In the genomic region with DNA sequence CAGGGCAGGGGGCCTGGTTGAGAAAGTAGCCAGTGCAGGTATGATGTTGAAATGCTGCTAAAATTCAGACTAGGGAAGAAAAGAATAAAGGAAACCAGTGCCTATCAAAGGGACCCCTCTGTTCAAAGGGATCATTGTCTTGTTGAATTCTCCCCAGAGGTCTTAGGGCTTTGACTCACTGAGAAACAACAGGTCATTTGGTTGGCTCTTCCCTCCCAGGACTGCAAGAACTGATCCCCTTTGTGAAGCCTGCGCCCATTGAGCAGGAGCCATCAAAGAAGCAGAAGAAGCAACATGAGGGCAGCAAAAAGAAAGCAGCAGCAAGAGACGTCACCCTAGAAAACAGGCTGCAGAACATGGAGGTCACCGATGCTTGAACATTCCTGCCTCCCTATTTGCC, we compare ENCODE assay signal across 29 cellular contexts. TPM values are rescaled to one million over a fixed set of nuclear protein-coding genes. Genes with fewer than 3 reads are reported as not detected.
DNase-seq lines count a peak whose midpoint lies in the region; ATAC-seq and TF ChIP-seq lines count a peak whose summit lies in the region.
"Had no signal": no experiment of that assay in that cellular context is flagged by ENCODE, and none has a peak within 500 bp of the region (broad histone marks: within the 10 kb centered on the region; RNA-seq: fewer than 3 reads in every experiment).

No MANE protein-coding gene starts in this region.

- TF ChIP-seq CTCF in IMR-90 (conservative IDR thresholded peaks at IDR 0.05; ENCODE audit: low read depth, low read length) (no peak), dorsolateral prefrontal cortex (IDR thresholded peaks at IDR 0.05 in 54 of 56, conservative IDR thresholded peaks at IDR 0.05 in 2 of 56; ENCODE audit: low read depth in 1 of 56, partially characterized antibody in 56 of 56) (no peak)

- H3K23ac ChIP-seq in IMR-90 (ENCODE audit: low read depth, low read length) (no peak overlapping the region; the same call in 1 of the 2 replicates), neuronal stem cell (ENCODE audit: low read depth, low read length, poor library complexity) (no peak overlapping the region)

- H2BK5ac ChIP-seq in IMR-90 (ENCODE audit: low read depth, low read length, poor library complexity, severe bottlenecking) (no peak overlapping the region), neuronal stem cell (ENCODE audit: low read length) (no peak overlapping the region)

- H2AFZ ChIP-seq in IMR-90 (replicated peaks; ENCODE audit: low read length, poor library complexity) = no peak overlapping the region
- no peak overlapping the region for H2AFZ ChIP-seq in neuronal stem cell (ENCODE audit: low read length)

- H3K27me3 Mint-ChIP-seq in activated naive CD4-positive, alpha-beta T cell treated with anti-CD3 and anti-CD28 coated beads, Interleukin-2, amount 10 ng/mL, durations not matched to agents 7 days and 5 days = peaks cover 16% of the 10 kb centered on the region
- H3K27me3 Mint-ChIP-seq: CD8-positive, alpha-beta memory T cell had no signal

- peak overlapping the region; percentile 58 for H3K27ac Mint-ChIP-seq in activated naive CD4-positive, alpha-beta T cell treated with anti-CD3 and anti-CD28 coated beads, Interleukin-2, amount 10 ng/mL, durations not matched to agents 7 days and 5 days
- H3K27ac Mint-ChIP-seq: activated naive CD4-positive, alpha-beta T cell treated with anti-CD3 and anti-CD28 coated beads for 36 hours; stimulated activated naive B cell treated with anti-CD40 and anti-IgM and Interleukin-4, amounts not matched to agents 10 μg/mL and 1 μg/mL and 100 μg/mL, for 72 hours had no signal

- dilution Hi-C loops in IMR-90 (cut with HindIII; ENCODE audit: low sequenced_read_pairs, unreplicated experiment) = no loop called here

- peaks cover 14% of the 10 kb centered on the region for H3K9me1 ChIP-seq in IMR-90 (ENCODE audit: insufficient read depth, low read length)

- H3K4me1 Mint-ChIP-seq in activated naive CD4-positive, alpha-beta T cell treated with anti-CD3 and anti-CD28 coated beads, Interleukin-2, amount 10 ng/mL, durations not matched to agents 7 days and 5 days = peaks cover 14% of the 10 kb centered on the region

- 96% methylated on average over 3 of the region's 3 CpGs; no CpG with 5 or more reads in 1 of the 2 experiments for WGBS in IMR-90 (ENCODE audit: extremely low coverage in 2 of 2, insufficient read length in 1 of 2), 2 experiments
- WGBS in neuronal stem cell (ENCODE audit: extremely low coverage in 2 of 2, insufficient read length in 2 of 2, insufficient replicate concordance in 1 of 2), 2 donors = no CpG with 5 or more reads among the region's 3 CpGs

- POLR2A ChIA-PET in IMR-90 (lab: Charles Lee; ENCODE audit: unreplicated experiment) = no interaction called here

- H3K4me3 ChIP-seq in IMR-90 (ENCODE audit: insufficient read depth, low read depth, low read length) (no peak overlapping the region), dorsolateral prefrontal cortex (no peak overlapping the region), neuronal stem cell (ENCODE audit: low read length in 2 of 2) (no peak overlapping the region)
- H3K4me3 ChIP-seq: esophagus squamous epithelium, prostate gland, thoracic aorta, vagina had no signal

- no peak for ATAC-seq in IMR-90 (ENCODE audit: low read depth)
- ATAC-seq: SK-N-SH treated with all-trans-retinoic acid at 6 μM for 48 hours; stimulated activated naive B cell treated with anti-CD40 and anti-IgM and Interleukin-4, amounts not matched to agents 10 μg/mL and 1 μg/mL and 100 μg/mL, for 72 hours had no signal

- intact Hi-C loops in IMR-90 (cut with micrococcal nuclease) = no loop called here
- intact Hi-C loops in dorsolateral prefrontal cortex (cut with DNase I) = no loop called here

- peak overlapping the region; percentile 48 for H2AK9ac ChIP-seq in IMR-90 (replicated peaks; ENCODE audit: low read depth, low read length, poor library complexity)

- no peak overlapping the region for H3K14ac ChIP-seq in IMR-90 (replicated peaks; ENCODE audit: low read depth, low read length)
- H3K14ac ChIP-seq in neuronal stem cell (ENCODE audit: low read length) = no peak overlapping the region

- no peak for TF ChIP-seq RAD21 in IMR-90 (IDR thresholded peaks at IDR 0.05; ENCODE audit: low read length)

- no peak overlapping the region for H3K4me2 ChIP-seq in IMR-90 (ENCODE audit: low read depth, low read length)
- H3K4me2 ChIP-seq in neuronal stem cell (ENCODE audit: insufficient read depth, low read length, poor library complexity, severe bottlenecking) = no peak overlapping the region

- H2BK15ac ChIP-seq in IMR-90 (ENCODE audit: low read depth, low read length) = no peak overlapping the region
- H2BK15ac ChIP-seq in neuronal stem cell (ENCODE audit: low read length) = no peak overlapping the region

- peaks cover 47% of the 10 kb centered on the region for H3K36me3 ChIP-seq in IMR-90 (ENCODE audit: control insufficient read depth, insufficient read depth, low read length)
- H3K36me3 ChIP-seq in neuronal stem cell (replicated peaks in 1 of 2; ENCODE audit: control insufficient read depth in 2 of 2, insufficient read depth in 2 of 2, low read length in 2 of 2) = peaks cover 38 to 78% of the 10 kb centered on the region in 2 donors

- H4K8ac ChIP-seq in IMR-90 (ENCODE audit: low read depth in 2 of 2, low read length in 2 of 2) (no peak overlapping the region), neuronal stem cell (ENCODE audit: low read depth, low read length) (no peak overlapping the region)

- H3K79me1 ChIP-seq in IMR-90 (ENCODE audit: low read depth in 1 of 2, low read length in 2 of 2) = peaks cover 0 to 45% of the 10 kb centered on the region in 2 experiments
- H3K79me1 ChIP-seq in neuronal stem cell (ENCODE audit: low read depth, low read length) = no peaks in the 10 kb centered on the region

- H3K27me3 ChIP-seq in IMR-90 (ENCODE audit: control insufficient read depth, insufficient read depth, low read length) = no peaks in the 10 kb centered on the region
- H3K27me3 ChIP-seq in dorsolateral prefrontal cortex = no peaks in the 10 kb centered on the region
- no peaks in the 10 kb centered on the region for H3K27me3 ChIP-seq in neuronal stem cell (ENCODE audit: control insufficient read depth in 3 of 3, insufficient read depth in 3 of 3, low read depth in 1 of 3, low read length in 3 of 3)
- H3K27me3 ChIP-seq: brain microvascular endothelial cell, esophagus squamous epithelium, vagina had no signal

- no peak for TF ChIP-seq POLR2A in IMR-90 (IDR thresholded peaks at IDR 0.05; ENCODE audit: low read depth, low read length)

- H2BK120ac ChIP-seq in IMR-90 (ENCODE audit: low read depth, low read length) = no peak overlapping the region
- H2BK120ac ChIP-seq in neuronal stem cell (ENCODE audit: low read depth, low read length) = no peak overlapping the region

- H2BK12ac ChIP-seq in neuronal stem cell (ENCODE audit: low read length) = peak overlapping the region; percentile 25

- H3K4me1 ChIP-seq in IMR-90 (ENCODE audit: control insufficient read depth, insufficient read depth, low read length) = peaks cover 11% of the 10 kb centered on the region
- peaks cover 15 to 26% of the 10 kb centered on the region in 2 donors for H3K4me1 ChIP-seq in neuronal stem cell (ENCODE audit: control insufficient read depth in 2 of 2, insufficient read depth in 1 of 2, low read depth in 1 of 2, low read length in 2 of 2)
- H3K4me1 ChIP-seq: prostate gland had no signal

- DNase-seq in activated naive CD4-positive, alpha-beta T cell treated with anti-CD3 and anti-CD28 coated beads, Interleukin-2, amount 10 ng/mL, durations not matched to agents 7 days and 5 days = no peak
- DNase-seq in activated naive CD4-positive, alpha-beta T cell treated with Interleukin-2 at 50 U/mL for 16 hours = no peak
- DNase-seq in IMR-90 (no peak), dorsolateral prefrontal cortex (no peak), neuronal stem cell (ENCODE audit: low spot score) (no peak), ureter (ENCODE audit: low spot score) (no peak), GM19238 (ENCODE audit: insufficient read length, low spot score) (no peak), activated gamma-delta T cell treated with Interleukin-2 at 50 U/mL for 16 hours (no peak)
- DNase-seq: activated naive CD4-positive, alpha-beta T cell treated with anti-CD3 and anti-CD28 coated beads for 36 hours; activated T-cell treated with anti-CD3 and anti-CD28 coated beads, Interleukin-2, amount 50 U/mL, for 1 hour; AML-193; brain microvascular endothelial cell; CD8-positive, alpha-beta memory T cell; DMS53; esophagus squamous epithelium; HCEC 1CT; Karpas-422; mesendoderm; NCI-H1436 treated with DMSO at 0.1 percent for 48 hours; NCI-H2107; NCI-H446; NCI-H82; stimulated activated CD4-positive, alpha-beta T cell treated with anti-CD3 and anti-CD28 coated beads, Interleukin-15, amount 100 ng/mL, for 24 hours; stimulated activated naive B cell treated with anti-CD40 and anti-IgM and Interleukin-4, amounts not matched to agents 10 μg/mL and 1 μg/mL and 100 μg/mL, for 72 hours; T-helper 2 cell had no signal

- H3K4ac ChIP-seq in IMR-90 (ENCODE audit: low read depth, low read length) (no peak overlapping the region), neuronal stem cell (ENCODE audit: low read length) (no peak overlapping the region)

- H3K9ac ChIP-seq in IMR-90 (ENCODE audit: low read depth, low read length) (no peak overlapping the region), neuronal stem cell (ENCODE audit: low read depth, low read length, poor library complexity) (no peak overlapping the region)

- H4K91ac ChIP-seq in IMR-90 (ENCODE audit: insufficient read depth, low read depth, low read length) (no peak overlapping the region), neuronal stem cell (ENCODE audit: low read depth, low read length, poor library complexity) (no peak overlapping the region)

- in situ Hi-C loops in IMR-90 (cut with MboI; ENCODE audit: low sequenced_read_pairs) = no loop called here

- CTCF ChIA-PET in activated naive CD4-positive, alpha-beta T cell treated with anti-CD3 and anti-CD28 coated beads, Interleukin-2, amount 10 ng/mL, durations not matched to agents 7 days and 5 days (lab: Charles Lee) = interaction anchor here (0.6 to 1.8 kb wide), 3 partner anchors 144 to 295 kb away, joined by 3 to 7 read pairs (median 3); no protein-coding TSS in a partner anchor
- CTCF ChIA-PET in IMR-90 (lab: Yijun Ruan, JAX) = interaction anchor here (0.6 kb wide), 1 partner anchor 19 kb away, joined by 3 read pairs; no protein-coding TSS in a partner anchor

- H3K9me3 ChIP-seq in IMR-90 (ENCODE audit: control insufficient read depth, insufficient read depth, low read length) (no peaks in the 10 kb centered on the region), neuronal stem cell (replicated peaks in 1 of 2; ENCODE audit: control insufficient read depth in 2 of 2, insufficient read depth in 1 of 2, low read depth in 1 of 2, low read length in 2 of 2) (no peaks in the 10 kb centered on the region)
- H3K9me3 ChIP-seq: esophagus squamous epithelium, prostate gland, thoracic aorta, vagina had no signal

- H3K36me3 Mint-ChIP-seq in activated naive CD4-positive, alpha-beta T cell treated with anti-CD3 and anti-CD28 coated beads, Interleukin-2, amount 10 ng/mL, durations not matched to agents 7 days and 5 days = peaks cover 35% of the 10 kb centered on the region

- H3K9me3 Mint-ChIP-seq in activated naive CD4-positive, alpha-beta T cell treated with anti-CD3 and anti-CD28 coated beads, Interleukin-2, amount 10 ng/mL, durations not matched to agents 7 days and 5 days = no peaks in the 10 kb centered on the region
- H3K9me3 Mint-ChIP-seq: activated naive CD4-positive, alpha-beta T cell treated with anti-CD3 and anti-CD28 coated beads for 36 hours; CD8-positive, alpha-beta memory T cell; stimulated activated naive B cell treated with anti-CD40 and anti-IgM and Interleukin-4, amounts not matched to agents 10 μg/mL and 1 μg/mL and 100 μg/mL, for 72 hours had no signal

- H3K18ac ChIP-seq in IMR-90 (ENCODE audit: low read depth, low read length) = no peak overlapping the region
- no peak overlapping the region for H3K18ac ChIP-seq in neuronal stem cell (ENCODE audit: low read length)

- no peak overlapping the region for H4K5ac ChIP-seq in IMR-90 (ENCODE audit: low read depth, low read length)

- H3K27ac ChIP-seq in IMR-90 (ENCODE audit: insufficient read depth, low read length) = no peak overlapping the region
- H3K27ac ChIP-seq in dorsolateral prefrontal cortex = peak overlapping the region in 42 of 59 donors; percentile 1 to 91 (median 60)
- peak overlapping the region; percentile 35 for H3K27ac ChIP-seq in neuronal stem cell (replicated peaks; ENCODE audit: low read length)
- H3K27ac ChIP-seq: brain microvascular endothelial cell, esophagus squamous epithelium, prostate gland, thoracic aorta, vagina had no signal

- H3K56ac ChIP-seq in IMR-90 (ENCODE audit: extremely low read depth, insufficient read depth, low read length) = no peak overlapping the region

- H4K20me1 ChIP-seq in IMR-90 (ENCODE audit: insufficient read depth, low read length) = peaks cover 30% of the 10 kb centered on the region

- TSS peak; percentile 89 for BruUV-seq in IMR-90 (replicated peaks; lab: Mats Ljungman, UMichigan)

- no peak overlapping the region for H2AK5ac ChIP-seq in IMR-90 (ENCODE audit: low read depth, low read length)
- H2AK5ac ChIP-seq in neuronal stem cell (ENCODE audit: low read depth, low read length) = peak overlapping the region; percentile 73

- H3K4me3 Mint-ChIP-seq in activated naive CD4-positive, alpha-beta T cell treated with anti-CD3 and anti-CD28 coated beads, Interleukin-2, amount 10 ng/mL, durations not matched to agents 7 days and 5 days = no peak overlapping the region
- H3K4me3 Mint-ChIP-seq: activated naive CD4-positive, alpha-beta T cell treated with anti-CD3 and anti-CD28 coated beads for 36 hours; CD8-positive, alpha-beta memory T cell; stimulated activated naive B cell treated with anti-CD40 and anti-IgM and Interleukin-4, amounts not matched to agents 10 μg/mL and 1 μg/mL and 100 μg/mL, for 72 hours had no signal

- H2BK20ac ChIP-seq in IMR-90 (ENCODE audit: low read depth, low read length) = no peak overlapping the region

RNA-seq across cellular contexts. Expression of gene CELSR2, which starts 11.8 kb away (rescaled TPM):
- total RNA-seq in IMR-90 (2012; rRNA removed) (1.1 and 1.3 TPM in 2 replicates), dorsolateral prefrontal cortex (100 to 1,000 TPM; 115 to 213 (median 171) TPM), ureter (19.2 TPM)
- 5.0 and 5.3 TPM in 2 replicates for polyA plus RNA-seq in IMR-90 (2012; rRNA removed)
- 2.5 and 5.4 TPM in 2 replicates for polyA plus RNA-seq in IMR-90 (2012; cell fraction: cytosol; rRNA removed)
- 10.8 and 19.0 TPM in 2 replicates for polyA plus RNA-seq in IMR-90 (2012; cell fraction: nucleus; rRNA removed; ENCODE audit: low replicate concordance)
- 40.0 TPM for polyA plus RNA-seq in neuronal stem cell (2013, experiment 1 of 2)
- 41.0 TPM for polyA plus RNA-seq in neuronal stem cell (2013, experiment 2 of 2)

RNA-seq across cellular contexts. Expression of gene SARS1, which starts 23.8 kb away (rescaled TPM):
- total RNA-seq in IMR-90 (2012; rRNA removed) = 348 and 373 TPM in 2 replicates
- polyA plus RNA-seq in IMR-90 (2012; rRNA removed) = 214 and 231 TPM in 2 replicates
- 117 and 193 TPM in 2 replicates for polyA plus RNA-seq in IMR-90 (2012; cell fraction: cytosol; rRNA removed)
- polyA plus RNA-seq in IMR-90 (2012; cell fraction: nucleus; rRNA removed; ENCODE audit: low replicate concordance) = 152 and 416 TPM in 2 replicates
- total RNA-seq in dorsolateral prefrontal cortex = 100 to 1,000 TPM; 109 to 280 (median 226) TPM
- polyA plus RNA-seq in neuronal stem cell (2013, experiment 1 of 2) = 110 TPM
- polyA plus RNA-seq in neuronal stem cell (2013, experiment 2 of 2) = 109 TPM
- total RNA-seq in ureter = 239 TPM

RNA-seq across cellular contexts. Expression of gene PSRC1, which starts 45.4 kb away (rescaled TPM):
- total RNA-seq in IMR-90 (2012; rRNA removed) (34.6 and 36.4 TPM in 2 replicates), dorsolateral prefrontal cortex (100 to 1,000 TPM in 19 of 120 experiments, 10 to 100 TPM in 101; 52.9 to 176 (median 79.2) TPM), ureter (3.1 TPM)
- polyA plus RNA-seq in IMR-90 (2012; rRNA removed) = 40.3 and 42.1 TPM in 2 replicates
- 20.2 and 35.7 TPM in 2 replicates for polyA plus RNA-seq in IMR-90 (2012; cell fraction: cytosol; rRNA removed)
- polyA plus RNA-seq in IMR-90 (2012; cell fraction: nucleus; rRNA removed; ENCODE audit: low replicate concordance) = 123 and 134 TPM in 2 replicates
- polyA plus RNA-seq in neuronal stem cell (2013, experiment 1 of 2) = 118 TPM
- 115 TPM for polyA plus RNA-seq in neuronal stem cell (2013, experiment 2 of 2)
